ENCODE assay signal across 12 cellular contexts in the genomic region with DNA sequence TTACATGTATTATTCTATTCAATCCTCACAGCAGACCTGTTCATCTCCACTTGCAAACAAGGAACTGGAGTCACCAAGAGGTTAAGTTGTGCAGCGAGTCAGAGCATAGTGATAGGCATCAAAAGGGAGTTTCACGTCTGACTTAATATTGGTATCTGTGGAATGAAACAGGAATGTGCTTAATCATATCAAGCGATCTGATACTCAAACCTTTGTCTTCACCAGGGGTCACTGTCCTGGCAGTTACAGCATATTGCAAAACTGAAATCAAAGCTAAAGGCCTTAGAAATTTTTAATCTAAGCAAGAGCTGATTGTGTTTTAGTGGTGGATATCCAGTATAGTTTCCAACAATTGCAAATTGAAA.
DNase-seq lines count a peak whose midpoint lies in the region; TF ChIP-seq lines count a peak whose summit lies in the region.
"Had no signal": no experiment of that assay in that cellular context is flagged by ENCODE, and none has a peak within 500 bp of the region (broad histone marks: within the 10 kb centered on the region; RNA-seq: fewer than 3 reads in every experiment).

No MANE protein-coding gene starts in this region.

- H3K9ac ChIP-seq in neural cell (ENCODE audit: low read length): no peak overlapping the region

- peak; percentile 34 for TF ChIP-seq CTCF in epithelial cell of proximal tubule (conservative IDR thresholded peaks at IDR 0.05; ENCODE audit: low read depth, low read length)
- peak; percentile 18 for TF ChIP-seq CTCF in neural cell (IDR thresholded peaks at IDR 0.05; ENCODE audit: poor library complexity, severe bottlenecking)

- DNase-seq in Caki2 (ENCODE audit: low read depth): peak; percentile 95
- peak; percentile 15 for DNase-seq in OCI-M1 (lab: John Stamatoyannopoulos, UW)
- DNase-seq in epithelial cell of proximal tubule (ENCODE audit: low read depth): peak; percentile 94
- no peak for DNase-seq in NCI-H2081 (lab: John Stamatoyannopoulos, UW)
- no peak for DNase-seq in activated naive CD4-positive, alpha-beta T cell (lab: John Stamatoyannopoulos, UW)
- no peak for DNase-seq in NCI-H69 (lab: John Stamatoyannopoulos, UW)
- no peak for DNase-seq in G401 (ENCODE audit: low spot score)
- DNase-seq: activated CD4-positive, alpha-beta T cell treated with anti-CD3 and anti-CD28 coated beads, Interleukin-2, amount 50 U/mL, for 1 hour; DND-41 had no signal

- no peaks in the 10 kb centered on the region for H4K20me1 ChIP-seq in neural cell (ENCODE audit: insufficient read depth)

- no peaks in the 10 kb centered on the region for H3F3A ChIP-seq in neural cell (ENCODE audit: insufficient read depth, low read length, poor library complexity, severe bottlenecking)

- H3K9me3 ChIP-seq in neural cell (ENCODE audit: low read length): no peaks in the 10 kb centered on the region
- H3K9me3 ChIP-seq: adrenal gland, thoracic aorta had no signal

- H3K4me2 ChIP-seq in neural cell (ENCODE audit: low read length): no peak overlapping the region

- H2AFZ ChIP-seq in neural cell (ENCODE audit: low read depth, low read length): no peak overlapping the region

- TF ChIP-seq RAD21 in neural cell (conservative IDR thresholded peaks at IDR 0.05): no peak

- TF ChIP-seq EP300 in neural cell (conservative IDR thresholded peaks at IDR 0.05; ENCODE audit: poor library complexity, severe bottlenecking): no peak

- no peaks in the 10 kb centered on the region for H3K9me2 ChIP-seq in neural cell (ENCODE audit: insufficient read depth, low read length)

- H3K36me3 ChIP-seq in neural cell (ENCODE audit: insufficient read depth, low read length): no peaks in the 10 kb centered on the region
- H3K36me3 ChIP-seq: adrenal gland, thoracic aorta had no signal

- peak overlapping the region; percentile 33 for H3K27ac ChIP-seq in neural cell (ENCODE audit: low read length)
- H3K27ac ChIP-seq: adrenal gland, thoracic aorta had no signal

- in situ Hi-C loops in Caki2 (cut with HindIII; ENCODE audit: low pct_unique_long_range_greater_than_20kb, low sequenced_read_pairs) (loop anchor here (25.0 kb wide), 1 partner anchor 874 kb away; no protein-coding TSS in a partner anchor), G401 (cut with HindIII; ENCODE audit: low sequenced_read_pairs) (no loop called here)

- no peaks in the 10 kb centered on the region for H3K27me3 ChIP-seq in neural cell (ENCODE audit: insufficient read depth, low read depth, low read length)
- H3K27me3 ChIP-seq: adrenal gland had no signal

- H3K4me3 ChIP-seq in epithelial cell of proximal tubule (ENCODE audit: low read depth, low read length): no peak overlapping the region
- no peak overlapping the region for H3K4me3 ChIP-seq in neural cell (ENCODE audit: low read length)
- H3K4me3 ChIP-seq: adrenal gland, thoracic aorta had no signal

- H3K79me2 ChIP-seq in neural cell (replicated peaks; ENCODE audit: insufficient read depth, low read length): no peaks in the 10 kb centered on the region

TF ChIP-seq in neural cell, 6 proteins besides CTCF, POLR2A, EP300 and RAD21:
- no peak for TF ChIP-seq SMC3 (conservative IDR thresholded peaks at IDR 0.05; ENCODE audit: poor library complexity)
- TF ChIP-seq EZH2 (IDR thresholded peaks at IDR 0.05; ENCODE audit: borderline replicate concordance, insufficient read depth, low read length, poor library complexity, severe bottlenecking): no peak
- TF ChIP-seq POLR2AphosphoS5 (IDR thresholded peaks at IDR 0.05): no peak
- no peak for TF ChIP-seq TAF1 (IDR thresholded peaks at IDR 0.05; ENCODE audit: low read depth)
- TF ChIP-seq, protein P1, sequence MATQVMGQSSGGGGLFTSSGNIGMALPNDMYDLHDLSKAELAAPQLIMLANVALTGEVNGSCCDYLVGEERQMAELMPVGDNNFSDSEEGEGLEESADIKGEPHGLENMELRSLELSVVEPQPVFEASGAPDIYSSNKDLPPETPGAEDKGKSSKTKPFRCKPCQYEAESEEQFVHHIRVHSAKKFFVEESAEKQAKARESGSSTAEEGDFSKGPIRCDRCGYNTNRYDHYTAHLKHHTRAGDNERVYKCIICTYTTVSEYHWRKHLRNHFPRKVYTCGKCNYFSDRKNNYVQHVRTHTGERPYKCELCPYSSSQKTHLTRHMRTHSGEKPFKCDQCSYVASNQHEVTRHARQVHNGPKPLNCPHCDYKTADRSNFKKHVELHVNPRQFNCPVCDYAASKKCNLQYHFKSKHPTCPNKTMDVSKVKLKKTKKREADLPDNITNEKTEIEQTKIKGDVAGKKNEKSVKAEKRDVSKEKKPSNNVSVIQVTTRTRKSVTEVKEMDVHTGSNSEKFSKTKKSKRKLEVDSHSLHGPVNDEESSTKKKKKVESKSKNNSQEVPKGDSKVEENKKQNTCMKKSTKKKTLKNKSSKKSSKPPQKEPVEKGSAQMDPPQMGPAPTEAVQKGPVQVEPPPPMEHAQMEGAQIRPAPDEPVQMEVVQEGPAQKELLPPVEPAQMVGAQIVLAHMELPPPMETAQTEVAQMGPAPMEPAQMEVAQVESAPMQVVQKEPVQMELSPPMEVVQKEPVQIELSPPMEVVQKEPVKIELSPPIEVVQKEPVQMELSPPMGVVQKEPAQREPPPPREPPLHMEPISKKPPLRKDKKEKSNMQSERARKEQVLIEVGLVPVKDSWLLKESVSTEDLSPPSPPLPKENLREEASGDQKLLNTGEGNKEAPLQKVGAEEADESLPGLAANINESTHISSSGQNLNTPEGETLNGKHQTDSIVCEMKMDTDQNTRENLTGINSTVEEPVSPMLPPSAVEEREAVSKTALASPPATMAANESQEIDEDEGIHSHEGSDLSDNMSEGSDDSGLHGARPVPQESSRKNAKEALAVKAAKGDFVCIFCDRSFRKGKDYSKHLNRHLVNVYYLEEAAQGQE (IDR thresholded peaks at IDR 0.05; ENCODE audit: borderline replicate concordance): no peak
- no peak for TF ChIP-seq MXI1 (conservative IDR thresholded peaks at IDR 0.05; ENCODE audit: poor library complexity, severe bottlenecking)

Comparison
In these comparisons a context has a peak if more than half of its experiments do, and no peak if none do; other contexts are left out.
1. DNase-seq: peak in Caki2 (single experiment), OCI-M1 (single experiment) and epithelial cell of proximal tubule (single experiment); none in NCI-H2081 (0 of 2), activated naive CD4-positive, alpha-beta T cell (0 of 4), NCI-H69 (single experiment) and G401 (single experiment).